ENCODE assay signal across 1 cellular context in genomic region chr13:30844548-30845296, GRCh38.
A peak's percentile ranks its signal among the peaks of the same experiment; 100 is the strongest.
TF ChIP-seq lines count a peak whose summit lies in the region.

No MANE protein-coding gene starts in this region.

TF ChIP-seq in HepG2, 621 proteins besides CTCF, POLR2A, EP300 and RAD21 (continued from another document and continues in another):
- TF ChIP-seq ZSCAN5A (CRISPR knock-in tag; IDR thresholded peaks at IDR 0.05; ENCODE audit: borderline replicate concordance) = no peak
- no peak for TF ChIP-seq ZZZ3 (CRISPR knock-in tag; IDR thresholded peaks at IDR 0.05; ENCODE audit: borderline replicate concordance)
- TF ChIP-seq MAF1 (CRISPR knock-in tag; IDR thresholded peaks at IDR 0.05; ENCODE audit: borderline replicate concordance) = no peak
- no peak for TF ChIP-seq ZNF512 (CRISPR knock-in tag; IDR thresholded peaks at IDR 0.05)
- TF ChIP-seq ZUFSP (CRISPR knock-in tag; IDR thresholded peaks at IDR 0.05; ENCODE audit: borderline replicate concordance) = no peak
- no peak for TF ChIP-seq SUZ12 (IDR thresholded peaks at IDR 0.05; ENCODE audit: low read depth, low read length)
- no peak for TF ChIP-seq ZNF652 (CRISPR knock-in tag; IDR thresholded peaks at IDR 0.05; ENCODE audit: borderline replicate concordance, low read depth)
- TF ChIP-seq RFX1 (IDR thresholded peaks at IDR 0.05) = no peak
- no peak for TF ChIP-seq ZNF180 (CRISPR knock-in tag; IDR thresholded peaks at IDR 0.05; ENCODE audit: borderline replicate concordance, low read depth)
- TF ChIP-seq AKNA (CRISPR knock-in tag; IDR thresholded peaks at IDR 0.05; ENCODE audit: borderline replicate concordance) = no peak
- TF ChIP-seq ZNF841 (CRISPR knock-in tag; IDR thresholded peaks at IDR 0.05; ENCODE audit: borderline replicate concordance) = no peak
- no peak for TF ChIP-seq ARNTL (CRISPR knock-in tag; IDR thresholded peaks at IDR 0.05)
- no peak for TF ChIP-seq ZBTB39 (CRISPR knock-in tag; IDR thresholded peaks at IDR 0.05)
- TF ChIP-seq DPF2 (CRISPR knock-in tag; IDR thresholded peaks at IDR 0.05; ENCODE audit: borderline replicate concordance, low read depth) = peak; percentile 48; the same call in 1 of the 2 replicates
- TF ChIP-seq GPBP1L1 (CRISPR knock-in tag; IDR thresholded peaks at IDR 0.05) = no peak
- no peak for TF ChIP-seq RXRA (CRISPR knock-in tag; IDR thresholded peaks at IDR 0.05)
- TF ChIP-seq ZNF589 (CRISPR knock-in tag; conservative IDR thresholded peaks at IDR 0.05) = no peak
- TF ChIP-seq ZBTB21 (CRISPR knock-in tag; IDR thresholded peaks at IDR 0.05) = no peak
- TF ChIP-seq ZKSCAN8 (CRISPR knock-in tag; IDR thresholded peaks at IDR 0.05; ENCODE audit: borderline replicate concordance) = no peak
- no peak for TF ChIP-seq THAP7 (CRISPR knock-in tag; IDR thresholded peaks at IDR 0.05)
- TF ChIP-seq ISX (CRISPR knock-in tag; conservative IDR thresholded peaks at IDR 0.05) = no peak
- TF ChIP-seq NFKBIZ (CRISPR knock-in tag; IDR thresholded peaks at IDR 0.05) = no peak
- no peak for TF ChIP-seq ZNF552 (CRISPR knock-in tag; IDR thresholded peaks at IDR 0.05; ENCODE audit: borderline replicate concordance)
- TF ChIP-seq ZNF350 (CRISPR knock-in tag; IDR thresholded peaks at IDR 0.05; ENCODE audit: borderline replicate concordance, low read depth) = no peak
- no peak for TF ChIP-seq ZNF503 (CRISPR knock-in tag; IDR thresholded peaks at IDR 0.05)
- no peak for TF ChIP-seq XBP1 (CRISPR knock-in tag; IDR thresholded peaks at IDR 0.05)
- TF ChIP-seq ZNF335 (CRISPR knock-in tag; IDR thresholded peaks at IDR 0.05) = no peak
- no peak for TF ChIP-seq CENPT (CRISPR knock-in tag; IDR thresholded peaks at IDR 0.05; ENCODE audit: low read depth)
- TF ChIP-seq ZEB1 (IDR thresholded peaks at IDR 0.05; ENCODE audit: insufficient replicate concordance, low read depth) = no peak
- 0 out of 2 replicates have a peak, but pooled peaks have one; percentile 15 for TF ChIP-seq TRIM24 (CRISPR knock-in tag; IDR thresholded peaks at IDR 0.05)
- no peak for TF ChIP-seq HIC2 (CRISPR knock-in tag; IDR thresholded peaks at IDR 0.05; ENCODE audit: low read depth)
- no peak for TF ChIP-seq ZNF292 (CRISPR knock-in tag; IDR thresholded peaks at IDR 0.05; ENCODE audit: borderline replicate concordance, low read depth)
- TF ChIP-seq AKAP8 (CRISPR knock-in tag; IDR thresholded peaks at IDR 0.05) = no peak
- no peak for TF ChIP-seq ZNF687 (CRISPR knock-in tag; IDR thresholded peaks at IDR 0.05)
- TF ChIP-seq DNMT3B (CRISPR knock-in tag; conservative IDR thresholded peaks at IDR 0.05) = no peak
- TF ChIP-seq FOXA1 (IDR thresholded peaks at IDR 0.05) = no peak
- TF ChIP-seq FOXA1 (CRISPR knock-in tag; IDR thresholded peaks at IDR 0.05) = no peak
- no peak for TF ChIP-seq ZNF766 (CRISPR knock-in tag; IDR thresholded peaks at IDR 0.05; ENCODE audit: borderline replicate concordance)
- TF ChIP-seq ASH2L (IDR thresholded peaks at IDR 0.05; ENCODE audit: insufficient read length, low read depth, low read length) = no peak
